Comparison of ENCODE assay signal across 17 cellular contexts in genomic region chr2:9365498-9366019, GRCh38.
"Had no signal": no experiment of that assay in that cellular context is flagged by ENCODE, and none has a peak within 500 bp of the region (broad histone marks: within the 10 kb centered on the region; RNA-seq: fewer than 3 reads in every experiment).

No MANE protein-coding gene starts in this region.

- H3K4me3 Mint-ChIP-seq: activated CD8-positive, alpha-beta memory T cell treated with anti-CD3 and anti-CD28 coated beads, Interleukin-2, amount 10 ng/mL, durations not matched to agents 7 days and 5 days; activated naive CD8-positive, alpha-beta T cell; activated T-cell treated with anti-CD3 and anti-CD28 coated beads, Interleukin-2, amount 50 U/mL, for 24 hours; neural crest cell had no signal

- H3K9me3 ChIP-seq: gastroesophageal sphincter, thyroid gland had no signal

- H2AFZ ChIP-seq: parathyroid adenoma had no signal

- H3K79me2 ChIP-seq: parathyroid adenoma had no signal

- H3K9ac ChIP-seq: parathyroid adenoma had no signal

- H3K4me1 Mint-ChIP-seq: activated CD8-positive, alpha-beta memory T cell treated with anti-CD3 and anti-CD28 coated beads, Interleukin-2, amount 10 ng/mL, durations not matched to agents 7 days and 5 days; neural crest cell had no signal

- H3K4me3 ChIP-seq: gastroesophageal sphincter, lung, skin epidermis, thyroid gland had no signal

- H3K9me3 Mint-ChIP-seq: activated T-cell treated with anti-CD3 and anti-CD28 coated beads, Interleukin-2, amount 50 U/mL, for 24 hours; neural crest cell had no signal

- H3K27ac ChIP-seq: epithelial cell of prostate, gastroesophageal sphincter, parathyroid adenoma, skin epidermis had no signal

- DNase-seq: activated CD4-positive, alpha-beta T cell treated with anti-CD3 and anti-CD28 coated beads for 1 hour; activated CD4-positive, alpha-beta T cell treated with anti-CD3 and anti-CD28 coated beads, Interleukin-2, amount 50 U/mL, for 48 hours; activated CD8-positive, alpha-beta memory T cell treated with anti-CD3 and anti-CD28 coated beads, Interleukin-2, amount 10 ng/mL, durations not matched to agents 7 days and 5 days; activated effector memory CD4-positive, alpha-beta T cell treated with Interleukin-2 at 50 U/mL for 16 hours; activated T-cell treated with anti-CD3 and anti-CD28 coated beads, Interleukin-2, amount 50 U/mL, for 24 hours; SIG-M5; SW 1271; thyroid gland had no signal

- ATAC-seq: activated CD8-positive, alpha-beta memory T cell treated with anti-CD3 and anti-CD28 coated beads, Interleukin-2, amount 10 ng/mL, durations not matched to agents 7 days and 5 days; gastroesophageal sphincter had no signal

- H3K27ac Mint-ChIP-seq: activated CD8-positive, alpha-beta memory T cell treated with anti-CD3 and anti-CD28 coated beads, Interleukin-2, amount 10 ng/mL, durations not matched to agents 7 days and 5 days; activated naive CD8-positive, alpha-beta T cell; activated T-cell treated with anti-CD3 and anti-CD28 coated beads, Interleukin-2, amount 50 U/mL, for 24 hours had no signal

- H3K4me1 ChIP-seq: gastroesophageal sphincter, parathyroid adenoma, thyroid gland had no signal

- H3K36me3 Mint-ChIP-seq: activated CD8-positive, alpha-beta memory T cell treated with anti-CD3 and anti-CD28 coated beads, Interleukin-2, amount 10 ng/mL, durations not matched to agents 7 days and 5 days; activated naive CD8-positive, alpha-beta T cell had no signal

- FAIRE-seq: bronchial epithelial cell, colon had no signal

- H3K27me3 ChIP-seq: gastroesophageal sphincter, thyroid gland had no signal
